Comparison of ENCODE assay signal across 1 cellular context in genomic region chr14:101706509-101707284, GRCh38.
TF ChIP-seq lines count a peak whose summit lies in the region.

No MANE protein-coding gene starts in this region.

TF ChIP-seq in HepG2, 621 proteins besides CTCF, POLR2A, EP300 and RAD21 (continued from another document and continues in another):
- TF ChIP-seq NR2F6 (IDR thresholded peaks at IDR 0.05) (peak; percentile 69), NR2F6 (CRISPR knock-in tag; IDR thresholded peaks at IDR 0.05) (peak; percentile 80; the same call in 1 of the 2 replicates), HNRNPH1 (optimal IDR thresholded peaks at IDR 0.05; ENCODE audit: low read depth, low read length) (no peak), ZFAT (CRISPR knock-in tag; conservative IDR thresholded peaks at IDR 0.05) (no peak), SPEN (CRISPR knock-in tag; IDR thresholded peaks at IDR 0.05; ENCODE audit: low read depth) (peak; percentile 77), HOXA5 (CRISPR knock-in tag; IDR thresholded peaks at IDR 0.05) (no peak), TBX3 (IDR thresholded peaks at IDR 0.05; ENCODE audit: borderline replicate concordance) (no peak), NR3C1 (CRISPR knock-in tag; IDR thresholded peaks at IDR 0.05) (no peak), ZFP36L1 (CRISPR knock-in tag; IDR thresholded peaks at IDR 0.05) (no peak), MLLT10 (CRISPR knock-in tag; IDR thresholded peaks at IDR 0.05) (no peak), ZNF639 (CRISPR knock-in tag; conservative IDR thresholded peaks at IDR 0.05) (no peak), RNF219 (CRISPR knock-in tag; IDR thresholded peaks at IDR 0.05) (no peak), ZNF652 (CRISPR knock-in tag; IDR thresholded peaks at IDR 0.05; ENCODE audit: borderline replicate concordance, low read depth) (no peak), ZNF101 (CRISPR knock-in tag; IDR thresholded peaks at IDR 0.05; ENCODE audit: borderline replicate concordance, low read depth) (no peak), RNF2 (conservative IDR thresholded peaks at IDR 0.05; ENCODE audit: low read depth) (peak; percentile 79; the same call in 1 of the 2 replicates), SIN3B (IDR thresholded peaks at IDR 0.05; ENCODE audit: low read length) (no peak), ZNF577 (CRISPR knock-in tag; IDR thresholded peaks at IDR 0.05; ENCODE audit: borderline replicate concordance, low read depth) (no peak), ZBTB39 (CRISPR knock-in tag; IDR thresholded peaks at IDR 0.05) (peak; percentile 76; the same call in 1 of the 2 replicates), ZNF441 (CRISPR knock-in tag; IDR thresholded peaks at IDR 0.05; ENCODE audit: borderline replicate concordance) (no peak; the same call in 1 of the 2 replicates), ZBTB10 (CRISPR knock-in tag; IDR thresholded peaks at IDR 0.05; ENCODE audit: borderline replicate concordance) (no peak), ZNF367 (CRISPR knock-in tag; IDR thresholded peaks at IDR 0.05; ENCODE audit: borderline replicate concordance) (no peak), ZNF737 (CRISPR knock-in tag; IDR thresholded peaks at IDR 0.05; ENCODE audit: borderline replicate concordance) (no peak), ZSCAN20 (CRISPR knock-in tag; IDR thresholded peaks at IDR 0.05; ENCODE audit: borderline replicate concordance) (no peak), GFI1 (CRISPR knock-in tag; IDR thresholded peaks at IDR 0.05; ENCODE audit: borderline replicate concordance) (0 out of 2 replicates have a peak, but pooled peaks have one; percentile 22), ZMYM3 (CRISPR knock-in tag; IDR thresholded peaks at IDR 0.05) (no peak; the same call in 1 of the 2 replicates), ZFP1 (CRISPR knock-in tag; IDR thresholded peaks at IDR 0.05) (no peak), ATF6 (CRISPR knock-in tag; conservative IDR thresholded peaks at IDR 0.05) (no peak), JARID2 (CRISPR knock-in tag; IDR thresholded peaks at IDR 0.05; ENCODE audit: insufficient replicate concordance) (no peak), ZNF878 (CRISPR knock-in tag; IDR thresholded peaks at IDR 0.05) (no peak), ELF4 (CRISPR knock-in tag; IDR thresholded peaks at IDR 0.05; ENCODE audit: borderline replicate concordance) (no peak), IRF1 (CRISPR knock-in tag; IDR thresholded peaks at IDR 0.05; ENCODE audit: low read depth) (no peak), ZNF780A (CRISPR knock-in tag; IDR thresholded peaks at IDR 0.05) (no peak), RFX3 (CRISPR knock-in tag; IDR thresholded peaks at IDR 0.05) (no peak), PRDM15 (CRISPR knock-in tag; IDR thresholded peaks at IDR 0.05) (no peak), TOPORS (CRISPR knock-in tag; IDR thresholded peaks at IDR 0.05) (peak; percentile 72; the same call in 1 of the 2 replicates), SIX4 (CRISPR knock-in tag; IDR thresholded peaks at IDR 0.05) (no peak), GTF2F1 (IDR thresholded peaks at IDR 0.05; ENCODE audit: low read length) (no peak), CREBL2 (CRISPR knock-in tag; IDR thresholded peaks at IDR 0.05; ENCODE audit: borderline replicate concordance) (no peak), ZNF230 (CRISPR knock-in tag; IDR thresholded peaks at IDR 0.05) (no peak), ZNF546 (CRISPR knock-in tag; conservative IDR thresholded peaks at IDR 0.05) (no peak; the same call in 1 of the 2 replicates), SMARCC2 (IDR thresholded peaks at IDR 0.05) (no peak), CC2D1A (CRISPR knock-in tag; IDR thresholded peaks at IDR 0.05) (no peak), ZSCAN29 (CRISPR knock-in tag; conservative IDR thresholded peaks at IDR 0.05) (no peak), KAT7 (CRISPR knock-in tag; IDR thresholded peaks at IDR 0.05; ENCODE audit: borderline replicate concordance) (peak; percentile 27; the same call in 1 of the 2 replicates), ZNF276 (CRISPR knock-in tag; IDR thresholded peaks at IDR 0.05; ENCODE audit: low read depth) (no peak), SMYD3 (CRISPR knock-in tag; IDR thresholded peaks at IDR 0.05) (no peak), FOXM1 (CRISPR knock-in tag; IDR thresholded peaks at IDR 0.05) (no peak), DDIT3 (CRISPR knock-in tag; IDR thresholded peaks at IDR 0.05) (no peak)
